In genomic region chr16:11204513-11205047, GRCh38 we compare ENCODE assay signal across 1 cellular context.
A peak's percentile ranks its signal among the peaks of the same experiment; 100 is the strongest.
TF ChIP-seq lines count a peak whose summit lies in the region.

No MANE protein-coding gene starts in this region.

TF ChIP-seq in HepG2, 621 proteins besides CTCF, POLR2A, EP300 and RAD21 (continued from another document):
- TF ChIP-seq ZNF609 (CRISPR knock-in tag; IDR thresholded peaks at IDR 0.05; ENCODE audit: borderline replicate concordance): peak; percentile 10; the same call in 1 of the 2 replicates
- no peak for TF ChIP-seq THAP9 (CRISPR knock-in tag; IDR thresholded peaks at IDR 0.05; ENCODE audit: borderline replicate concordance)
- no peak for TF ChIP-seq RNF219 (CRISPR knock-in tag; IDR thresholded peaks at IDR 0.05)
- TF ChIP-seq ZNF557 (CRISPR knock-in tag; IDR thresholded peaks at IDR 0.05): no peak
- no peak for TF ChIP-seq ZNF841 (CRISPR knock-in tag; IDR thresholded peaks at IDR 0.05; ENCODE audit: borderline replicate concordance)
- TF ChIP-seq KLF6 (CRISPR knock-in tag; IDR thresholded peaks at IDR 0.05): no peak
- 0 out of 2 replicates have a peak, but pooled peaks have one; percentile 6 for TF ChIP-seq RCOR2 (CRISPR knock-in tag; IDR thresholded peaks at IDR 0.05)
- TF ChIP-seq KIAA2018 (CRISPR knock-in tag; IDR thresholded peaks at IDR 0.05; ENCODE audit: borderline replicate concordance): no peak
- no peak for TF ChIP-seq FOXJ3 (CRISPR knock-in tag; IDR thresholded peaks at IDR 0.05; ENCODE audit: borderline replicate concordance)
TF ChIP-seq in HepG2: peak in this region for 2.
